19 cellular contexts compared by ENCODE assay signal in genomic region chr3:127275287-127275781, GRCh38. TPM values are rescaled to one million over a fixed set of nuclear protein-coding genes. Genes with fewer than 3 reads are reported as not detected.
DNase-seq lines count a peak whose midpoint lies in the region; ATAC-seq and TF ChIP-seq lines count a peak whose summit lies in the region.
"Had no signal": no experiment of that assay in that cellular context is flagged by ENCODE, and none has a peak within 500 bp of the region (broad histone marks: within the 10 kb centered on the region; RNA-seq: fewer than 3 reads in every experiment).

No MANE protein-coding gene starts in this region.

- H3K36me3 ChIP-seq in PC-9 (ENCODE audit: low read depth) (no peaks in the 10 kb centered on the region), trophoblast cell (ENCODE audit: control insufficient read depth in 1 of 2, insufficient read depth in 2 of 2, low read length in 2 of 2) (no peaks in the 10 kb centered on the region)
- H3K36me3 ChIP-seq: BLaER1 treated with 17β-estradiol and CSF1 and Interleukin-3, amounts not matched to agents 10 nM and 100 nM had no signal

- H3K18ac ChIP-seq in trophoblast cell (ENCODE audit: low read length) = no peak overlapping the region

- no peak overlapping the region for H2BK5ac ChIP-seq in trophoblast cell (ENCODE audit: low read depth, low read length, poor library complexity)

- intact Hi-C loops in PC-9 (cut with micrococcal nuclease; ENCODE audit: unreplicated experiment) = no loop called here

- H3K79me2 ChIP-seq in PC-9 (ENCODE audit: low read depth) (no peaks in the 10 kb centered on the region), trophoblast cell (ENCODE audit: control insufficient read depth, insufficient read depth, low read length, poor library complexity) (no peaks in the 10 kb centered on the region)

- ATAC-seq in GM21390 (IDR thresholded peaks at IDR 0.05; ENCODE audit: unreplicated experiment) (no peak), HG02884 (IDR thresholded peaks at IDR 0.05; ENCODE audit: unreplicated experiment) (no peak)
- no peak for ATAC-seq in stimulated activated memory B cell treated with anti-CD40 and anti-IgM and Interleukin-4, amounts not matched to agents 10 μg/mL and 1 μg/mL and 100 μg/mL, for 72 hours
- ATAC-seq: activated naive CD4-positive, alpha-beta T cell treated with anti-CD3 and anti-CD28 coated beads, Interleukin-2, amount 50 U/mL, for 72 hours had no signal

- POLR2A ChIA-PET in PC-9 (lab: Charles Lee; ENCODE audit: unreplicated experiment) = no interaction called here

- H2AK5ac ChIP-seq in trophoblast cell (ENCODE audit: low read length) = no peak overlapping the region

- no peak overlapping the region for H2BK12ac ChIP-seq in trophoblast cell (ENCODE audit: low read length)

- H3K4me1 ChIP-seq in PC-9 (replicated peaks; ENCODE audit: insufficient read depth) = no peaks in the 10 kb centered on the region
- no peaks in the 10 kb centered on the region for H3K4me1 ChIP-seq in trophoblast cell (ENCODE audit: control insufficient read depth in 1 of 2, insufficient read depth in 2 of 2, low read length in 2 of 2)

- no peaks in the 10 kb centered on the region for H3K4me1 Mint-ChIP-seq in stimulated activated memory B cell treated with anti-CD40 and anti-IgM and Interleukin-4, amounts not matched to agents 10 μg/mL and 1 μg/mL and 100 μg/mL, for 72 hours
- H3K4me1 Mint-ChIP-seq: activated CD4-positive, alpha-beta T cell treated with anti-CD3 and anti-CD28 coated beads, Interleukin-2, amount 10 ng/mL, durations not matched to agents 24 days and 14 days had no signal

- DNase-seq in G401 (ENCODE audit: low spot score) (peak; percentile 3), PC-9 (peak; percentile 42 to 51), epithelial cell of esophagus (ENCODE audit: low read depth) (peak; percentile 89), trophoblast cell (peak; percentile 18 to 37), cortex of kidney (lab: John Stamatoyannopoulos, UW) (no peak)
- DNase-seq: activated CD4-positive, alpha-beta T cell treated with anti-CD3 and anti-CD28 coated beads, Interleukin-2, amount 10 ng/mL, durations not matched to agents 24 days and 14 days; activated T-cell treated with anti-CD3 and anti-CD28 coated beads, Interleukin-2, amount 50 U/mL, for 1 hour; central memory CD4-positive, alpha-beta T cell; NK-92 treated with Interleukin-12 subunit alpha and Interleukin-12 subunit beta, amount 100 ng/mL, for 24 hours; SHP77 treated with DMSO at 0.1 percent for 48 hours; stimulated activated naive CD4-positive, alpha-beta T cell had no signal

- H3K9ac ChIP-seq in trophoblast cell (ENCODE audit: low read length) = no peak overlapping the region
- H3K9ac ChIP-seq: BLaER1 treated with 17β-estradiol and CSF1 and Interleukin-3, amounts not matched to agents 10 nM and 100 nM had no signal

- no peaks in the 10 kb centered on the region for H3K79me1 ChIP-seq in trophoblast cell (ENCODE audit: low read length)

- H3K27ac ChIP-seq in PC-9 = no peak overlapping the region
- H3K27ac ChIP-seq in trophoblast cell (ENCODE audit: low read depth, low read length) = no peak overlapping the region
- H3K27ac ChIP-seq: BLaER1 treated with 17β-estradiol and CSF1 and Interleukin-3, amounts not matched to agents 10 nM and 100 nM had no signal

- H3K4me2 ChIP-seq in PC-9 = no peak overlapping the region
- no peak overlapping the region for H3K4me2 ChIP-seq in trophoblast cell (ENCODE audit: low read length)

- no peak overlapping the region for H2BK120ac ChIP-seq in trophoblast cell (ENCODE audit: insufficient read depth, low read length, poor library complexity)

- H3K4me3 ChIP-seq in PC-9 = no peak overlapping the region
- H3K4me3 ChIP-seq in epithelial cell of esophagus (ENCODE audit: low read length) = no peak overlapping the region
- H3K4me3 ChIP-seq in trophoblast cell (ENCODE audit: low read depth, low read length) = no peak overlapping the region
- H3K4me3 ChIP-seq: BLaER1 treated with 17β-estradiol and CSF1 and Interleukin-3, amounts not matched to agents 10 nM and 100 nM; skin epidermis had no signal

- TF ChIP-seq CTCF in PC-9 (conservative IDR thresholded peaks at IDR 0.05) (no peak), epithelial cell of esophagus (IDR thresholded peaks at IDR 0.05; ENCODE audit: insufficient read depth, low read depth, low read length, missing control alignments) (no peak)

- no CpG with 5 or more reads among the region's 3 CpGs for WGBS in trophoblast cell (ENCODE audit: extremely low coverage, insufficient coverage, insufficient read length)

- H3K9me3 ChIP-seq in PC-9 (ENCODE audit: insufficient read depth, low read depth) = no peaks in the 10 kb centered on the region
- H3K9me3 ChIP-seq in trophoblast cell (ENCODE audit: insufficient read depth, low read depth, low read length) = peaks cover 24% of the 10 kb centered on the region

- H3F3A ChIP-seq in PC-9 (ENCODE audit: insufficient read depth, low read depth) = no peaks in the 10 kb centered on the region

- H3K27me3 Mint-ChIP-seq in stimulated activated memory B cell treated with anti-CD40 and anti-IgM and Interleukin-4, amounts not matched to agents 10 μg/mL and 1 μg/mL and 100 μg/mL, for 72 hours = peaks cover 24% of the 10 kb centered on the region
- H3K27me3 Mint-ChIP-seq: activated CD4-positive, alpha-beta T cell treated with anti-CD3 and anti-CD28 coated beads, Interleukin-2, amount 10 ng/mL, durations not matched to agents 24 days and 14 days had no signal

- H2AFZ ChIP-seq in PC-9 (no peak overlapping the region), trophoblast cell (ENCODE audit: insufficient read depth, low read length, poor library complexity) (no peak overlapping the region)

- H3K27ac Mint-ChIP-seq in stimulated activated memory B cell treated with anti-CD40 and anti-IgM and Interleukin-4, amounts not matched to agents 10 μg/mL and 1 μg/mL and 100 μg/mL, for 72 hours = no peak overlapping the region
- H3K27ac Mint-ChIP-seq: activated CD4-positive, alpha-beta T cell treated with anti-CD3 and anti-CD28 coated beads, Interleukin-2, amount 10 ng/mL, durations not matched to agents 24 days and 14 days; activated naive CD4-positive, alpha-beta T cell treated with anti-CD3 and anti-CD28 coated beads, Interleukin-2, amount 50 U/mL, for 72 hours had no signal

- in situ Hi-C loops in G401 (cut with HindIII; ENCODE audit: low sequenced_read_pairs) = no loop called here

- H3K14ac ChIP-seq in trophoblast cell (ENCODE audit: low read length) = no peak overlapping the region

- no peaks in the 10 kb centered on the region for H3K9me2 ChIP-seq in PC-9 (ENCODE audit: insufficient read depth)

- CTCF ChIA-PET in PC-9 (lab: Charles Lee) = interaction anchor here (0.6 kb wide), 1 partner anchor 28 kb away, joined by 3 read pairs; no protein-coding TSS in a partner anchor

- H3K9me3 Mint-ChIP-seq in stimulated activated memory B cell treated with anti-CD40 and anti-IgM and Interleukin-4, amounts not matched to agents 10 μg/mL and 1 μg/mL and 100 μg/mL, for 72 hours = no peaks in the 10 kb centered on the region
- H3K9me3 Mint-ChIP-seq: activated naive CD4-positive, alpha-beta T cell treated with anti-CD3 and anti-CD28 coated beads, Interleukin-2, amount 50 U/mL, for 72 hours had no signal

- no peak overlapping the region for H4K91ac ChIP-seq in trophoblast cell (ENCODE audit: low read depth, low read length)

- peaks cover 3% of the 10 kb centered on the region; the same call in 1 of the 2 replicates for H3K27me3 ChIP-seq in PC-9 (ENCODE audit: insufficient read depth, low read depth)
- no peaks in the 10 kb centered on the region for H3K27me3 ChIP-seq in trophoblast cell (ENCODE audit: insufficient read depth, low read length)
- H3K27me3 ChIP-seq: BLaER1 treated with 17β-estradiol and CSF1 and Interleukin-3, amounts not matched to agents 10 nM and 100 nM had no signal

- no peak overlapping the region for H4K8ac ChIP-seq in trophoblast cell (ENCODE audit: low read depth, low read length)

- no peak overlapping the region for H4K12ac ChIP-seq in trophoblast cell (ENCODE audit: low read depth, low read length)

- H3K4ac ChIP-seq in trophoblast cell (ENCODE audit: low read depth, low read length) = no peak overlapping the region

- H3K23ac ChIP-seq in trophoblast cell (ENCODE audit: low read length) = no peak overlapping the region

- H3K4me3 Mint-ChIP-seq in stimulated activated memory B cell treated with anti-CD40 and anti-IgM and Interleukin-4, amounts not matched to agents 10 μg/mL and 1 μg/mL and 100 μg/mL, for 72 hours = no peak overlapping the region
- H3K4me3 Mint-ChIP-seq: activated CD4-positive, alpha-beta T cell treated with anti-CD3 and anti-CD28 coated beads, Interleukin-2, amount 10 ng/mL, durations not matched to agents 24 days and 14 days had no signal

- BruUV-seq in PC-9 (replicated peaks; lab: Mats Ljungman, UMichigan) = no TSS peak

- H3K36me3 Mint-ChIP-seq in stimulated activated memory B cell treated with anti-CD40 and anti-IgM and Interleukin-4, amounts not matched to agents 10 μg/mL and 1 μg/mL and 100 μg/mL, for 72 hours = no peaks in the 10 kb centered on the region
- H3K36me3 Mint-ChIP-seq: activated naive CD4-positive, alpha-beta T cell treated with anti-CD3 and anti-CD28 coated beads, Interleukin-2, amount 50 U/mL, for 72 hours had no signal

- no peaks in the 10 kb centered on the region for H4K20me1 ChIP-seq in PC-9 (ENCODE audit: insufficient read depth)
- H4K20me1 ChIP-seq: BLaER1 treated with 17β-estradiol and CSF1 and Interleukin-3, amounts not matched to agents 10 nM and 100 nM had no signal

RNA-seq across cellular contexts. Expression of gene PRR20G, which starts 12.5 kb away (rescaled TPM):
- not detected in 2 replicates for total RNA-seq in G401 (2014; rRNA removed; shearing (Covaris generic))
- total RNA-seq in PC-9 (2021) = not detected in 2 replicates
- polyA plus RNA-seq in trophoblast cell (2013) = 0.04 TPM in 1 of 2 replicates, not detected in the other
- total RNA-seq: activated CD4-positive, alpha-beta T cell treated with anti-CD3 and anti-CD28 coated beads, Interleukin-2, amount 10 ng/mL, durations not matched to agents 24 days and 14 days; activated naive CD4-positive, alpha-beta T cell treated with anti-CD3 and anti-CD28 coated beads, Interleukin-2, amount 50 U/mL, for 72 hours; osteocyte; urinary bladder had no signal
- polyA plus RNA-seq: urinary bladder had no signal
